In the genomic region with DNA sequence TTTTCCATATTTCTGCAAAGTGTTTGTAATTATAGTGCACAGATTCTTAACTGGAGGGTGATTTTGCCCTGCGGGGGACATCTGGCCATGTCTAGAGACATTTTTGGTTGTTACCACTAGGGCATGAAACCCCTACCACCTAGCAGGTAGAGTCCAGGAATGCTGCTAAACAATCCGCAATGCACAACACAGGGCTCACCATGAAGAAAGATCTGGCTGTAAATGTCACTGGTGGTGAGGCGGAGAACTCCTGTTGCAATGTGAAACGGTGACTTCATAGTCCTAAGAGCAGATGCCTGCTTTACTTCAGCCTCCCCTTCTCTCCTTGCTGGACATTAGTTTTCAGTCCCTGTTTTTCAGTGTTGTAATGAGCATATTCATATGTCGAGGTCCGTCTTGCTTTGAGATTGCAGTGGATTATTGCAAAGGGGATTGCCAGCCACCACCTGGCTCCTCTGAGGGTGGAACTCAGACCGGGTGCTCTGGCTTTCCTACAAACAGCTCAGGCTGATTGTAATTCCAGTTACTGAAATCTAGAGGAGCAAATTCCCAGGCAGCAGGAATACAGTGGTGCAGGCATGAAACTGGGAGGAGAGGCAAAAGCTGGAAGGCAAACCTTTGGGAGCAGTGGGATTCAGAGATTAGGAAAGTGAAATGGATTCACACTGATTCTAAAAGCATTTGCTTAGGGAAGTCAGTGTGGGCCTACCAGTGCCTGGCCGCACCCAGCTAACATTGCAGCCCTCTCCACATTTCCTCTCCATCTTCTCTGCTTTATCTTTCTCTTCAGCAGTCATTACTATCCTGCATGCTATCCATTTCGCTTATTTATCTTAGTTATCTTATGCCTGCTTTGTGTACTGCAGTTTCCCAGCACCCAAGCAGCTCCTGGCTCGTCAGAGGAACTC, we compare ENCODE assay signal across 1 cellular context.
TF ChIP-seq lines count a peak whose summit lies in the region.

No MANE protein-coding gene starts in this region.

TF ChIP-seq in WTC11, 78 proteins besides CTCF, POLR2A, EP300 and RAD21 (continued from another document):
- TF ChIP-seq, protein P1, sequence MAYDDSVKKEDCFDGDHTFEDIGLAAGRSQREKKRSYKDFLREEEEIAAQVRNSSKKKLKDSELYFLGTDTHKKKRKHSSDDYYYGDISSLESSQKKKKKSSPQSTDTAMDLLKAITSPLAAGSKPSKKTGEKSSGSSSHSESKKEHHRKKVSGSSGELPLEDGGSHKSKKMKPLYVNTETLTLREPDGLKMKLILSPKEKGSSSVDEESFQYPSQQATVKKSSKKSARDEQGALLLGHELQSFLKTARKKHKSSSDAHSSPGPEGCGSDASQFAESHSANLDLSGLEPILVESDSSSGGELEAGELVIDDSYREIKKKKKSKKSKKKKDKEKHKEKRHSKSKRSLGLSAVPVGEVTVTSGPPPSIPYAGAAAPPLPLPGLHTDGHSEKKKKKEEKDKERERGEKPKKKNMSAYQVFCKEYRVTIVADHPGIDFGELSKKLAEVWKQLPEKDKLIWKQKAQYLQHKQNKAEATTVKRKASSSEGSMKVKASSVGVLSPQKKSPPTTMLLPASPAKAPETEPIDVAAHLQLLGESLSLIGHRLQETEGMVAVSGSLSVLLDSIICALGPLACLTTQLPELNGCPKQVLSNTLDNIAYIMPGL (CRISPR knock-in tag; IDR thresholded peaks at IDR 0.05): no peak
- TF ChIP-seq, protein P2, sequence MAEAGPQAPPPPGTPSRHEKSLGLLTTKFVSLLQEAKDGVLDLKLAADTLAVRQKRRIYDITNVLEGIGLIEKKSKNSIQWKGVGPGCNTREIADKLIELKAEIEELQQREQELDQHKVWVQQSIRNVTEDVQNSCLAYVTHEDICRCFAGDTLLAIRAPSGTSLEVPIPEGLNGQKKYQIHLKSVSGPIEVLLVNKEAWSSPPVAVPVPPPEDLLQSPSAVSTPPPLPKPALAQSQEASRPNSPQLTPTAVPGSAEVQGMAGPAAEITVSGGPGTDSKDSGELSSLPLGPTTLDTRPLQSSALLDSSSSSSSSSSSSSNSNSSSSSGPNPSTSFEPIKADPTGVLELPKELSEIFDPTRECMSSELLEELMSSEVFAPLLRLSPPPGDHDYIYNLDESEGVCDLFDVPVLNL (CRISPR knock-in tag; IDR thresholded peaks at IDR 0.05; ENCODE audit: borderline replicate concordance, low read depth): no peak
- TF ChIP-seq, protein P3, sequence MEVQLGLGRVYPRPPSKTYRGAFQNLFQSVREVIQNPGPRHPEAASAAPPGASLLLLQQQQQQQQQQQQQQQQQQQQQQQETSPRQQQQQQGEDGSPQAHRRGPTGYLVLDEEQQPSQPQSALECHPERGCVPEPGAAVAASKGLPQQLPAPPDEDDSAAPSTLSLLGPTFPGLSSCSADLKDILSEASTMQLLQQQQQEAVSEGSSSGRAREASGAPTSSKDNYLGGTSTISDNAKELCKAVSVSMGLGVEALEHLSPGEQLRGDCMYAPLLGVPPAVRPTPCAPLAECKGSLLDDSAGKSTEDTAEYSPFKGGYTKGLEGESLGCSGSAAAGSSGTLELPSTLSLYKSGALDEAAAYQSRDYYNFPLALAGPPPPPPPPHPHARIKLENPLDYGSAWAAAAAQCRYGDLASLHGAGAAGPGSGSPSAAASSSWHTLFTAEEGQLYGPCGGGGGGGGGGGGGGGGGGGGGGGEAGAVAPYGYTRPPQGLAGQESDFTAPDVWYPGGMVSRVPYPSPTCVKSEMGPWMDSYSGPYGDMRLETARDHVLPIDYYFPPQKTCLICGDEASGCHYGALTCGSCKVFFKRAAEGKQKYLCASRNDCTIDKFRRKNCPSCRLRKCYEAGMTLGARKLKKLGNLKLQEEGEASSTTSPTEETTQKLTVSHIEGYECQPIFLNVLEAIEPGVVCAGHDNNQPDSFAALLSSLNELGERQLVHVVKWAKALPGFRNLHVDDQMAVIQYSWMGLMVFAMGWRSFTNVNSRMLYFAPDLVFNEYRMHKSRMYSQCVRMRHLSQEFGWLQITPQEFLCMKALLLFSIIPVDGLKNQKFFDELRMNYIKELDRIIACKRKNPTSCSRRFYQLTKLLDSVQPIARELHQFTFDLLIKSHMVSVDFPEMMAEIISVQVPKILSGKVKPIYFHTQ (CRISPR knock-in tag; IDR thresholded peaks at IDR 0.05): no peak
- TF ChIP-seq, protein P4, sequence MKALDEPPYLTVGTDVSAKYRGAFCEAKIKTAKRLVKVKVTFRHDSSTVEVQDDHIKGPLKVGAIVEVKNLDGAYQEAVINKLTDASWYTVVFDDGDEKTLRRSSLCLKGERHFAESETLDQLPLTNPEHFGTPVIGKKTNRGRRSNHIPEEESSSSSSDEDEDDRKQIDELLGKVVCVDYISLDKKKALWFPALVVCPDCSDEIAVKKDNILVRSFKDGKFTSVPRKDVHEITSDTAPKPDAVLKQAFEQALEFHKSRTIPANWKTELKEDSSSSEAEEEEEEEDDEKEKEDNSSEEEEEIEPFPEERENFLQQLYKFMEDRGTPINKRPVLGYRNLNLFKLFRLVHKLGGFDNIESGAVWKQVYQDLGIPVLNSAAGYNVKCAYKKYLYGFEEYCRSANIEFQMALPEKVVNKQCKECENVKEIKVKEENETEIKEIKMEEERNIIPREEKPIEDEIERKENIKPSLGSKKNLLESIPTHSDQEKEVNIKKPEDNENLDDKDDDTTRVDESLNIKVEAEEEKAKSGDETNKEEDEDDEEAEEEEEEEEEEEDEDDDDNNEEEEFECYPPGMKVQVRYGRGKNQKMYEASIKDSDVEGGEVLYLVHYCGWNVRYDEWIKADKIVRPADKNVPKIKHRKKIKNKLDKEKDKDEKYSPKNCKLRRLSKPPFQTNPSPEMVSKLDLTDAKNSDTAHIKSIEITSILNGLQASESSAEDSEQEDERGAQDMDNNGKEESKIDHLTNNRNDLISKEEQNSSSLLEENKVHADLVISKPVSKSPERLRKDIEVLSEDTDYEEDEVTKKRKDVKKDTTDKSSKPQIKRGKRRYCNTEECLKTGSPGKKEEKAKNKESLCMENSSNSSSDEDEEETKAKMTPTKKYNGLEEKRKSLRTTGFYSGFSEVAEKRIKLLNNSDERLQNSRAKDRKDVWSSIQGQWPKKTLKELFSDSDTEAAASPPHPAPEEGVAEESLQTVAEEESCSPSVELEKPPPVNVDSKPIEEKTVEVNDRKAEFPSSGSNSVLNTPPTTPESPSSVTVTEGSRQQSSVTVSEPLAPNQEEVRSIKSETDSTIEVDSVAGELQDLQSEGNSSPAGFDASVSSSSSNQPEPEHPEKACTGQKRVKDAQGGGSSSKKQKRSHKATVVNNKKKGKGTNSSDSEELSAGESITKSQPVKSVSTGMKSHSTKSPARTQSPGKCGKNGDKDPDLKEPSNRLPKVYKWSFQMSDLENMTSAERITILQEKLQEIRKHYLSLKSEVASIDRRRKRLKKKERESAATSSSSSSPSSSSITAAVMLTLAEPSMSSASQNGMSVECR (CRISPR knock-in tag; IDR thresholded peaks at IDR 0.05; ENCODE audit: borderline replicate concordance): no peak
TF ChIP-seq in WTC11: peak in this region for 0.
